ENCODE assay signal across 12 cellular contexts in the genomic region with DNA sequence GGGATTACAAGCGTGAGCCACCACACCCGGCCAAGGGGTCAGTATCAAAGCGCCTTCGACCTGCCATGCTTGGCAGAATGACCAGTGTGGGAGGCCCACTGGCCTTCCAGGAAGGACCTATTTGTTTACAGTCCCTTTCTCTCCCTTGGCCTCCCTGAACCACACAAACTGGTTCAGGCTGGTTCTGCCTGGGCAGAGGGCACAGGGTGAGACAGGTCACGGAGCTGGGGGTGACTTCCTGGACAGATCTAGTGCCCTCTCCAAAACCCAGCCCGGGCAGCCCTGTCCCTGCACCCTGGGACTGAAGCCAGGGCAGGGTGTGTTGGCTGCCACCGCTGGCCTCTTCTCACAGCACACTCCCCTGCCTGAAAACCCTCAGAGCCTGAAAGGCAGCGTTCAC. TPM values are rescaled to one million over a fixed set of nuclear protein-coding genes. Genes with fewer than 3 reads are reported as not detected.
DNase-seq lines count a peak whose midpoint lies in the region; ATAC-seq and TF ChIP-seq lines count a peak whose summit lies in the region.
"Had no signal": no experiment of that assay in that cellular context is flagged by ENCODE, and none has a peak within 500 bp of the region (broad histone marks: within the 10 kb centered on the region; RNA-seq: fewer than 3 reads in every experiment).

No MANE protein-coding gene starts in this region.

- H2BK120ac ChIP-seq in neuronal stem cell (ENCODE audit: low read depth, low read length), result no peak overlapping the region

- peaks cover 24% of the 10 kb centered on the region for H3K36me3 Mint-ChIP-seq in stimulated activated naive CD8-positive, alpha-beta T cell treated with anti-CD3 and anti-CD28 coated beads, Interleukin-15, Interleukin-2, amounts not matched to agents 100 ng/mL and 50 ng/mL, for 24 hours (ENCODE audit: low read depth)
- peaks cover 2 to 3% of the 10 kb centered on the region in 2 donors for H3K36me3 Mint-ChIP-seq in CD14-positive monocyte

- peak overlapping the region; percentile 32 for H2AK5ac ChIP-seq in neuronal stem cell (ENCODE audit: low read depth, low read length)

- WGBS in gastroesophageal sphincter (ENCODE audit: low coverage in 1 of 2), 2 donors, result 87% methylated on average over 5 of the region's 8 CpGs; no CpG with 5 or more reads in 1 of the 2 donors
- no CpG with 5 or more reads among the region's 8 CpGs for WGBS in neuronal stem cell (ENCODE audit: extremely low coverage in 2 of 2, insufficient read length in 2 of 2, insufficient replicate concordance in 1 of 2), 2 donors

- H3K14ac ChIP-seq in neuronal stem cell (ENCODE audit: low read length), result no peak overlapping the region

- no peak overlapping the region for H2BK12ac ChIP-seq in neuronal stem cell (ENCODE audit: low read length)

- no peaks in the 10 kb centered on the region for H3K27me3 Mint-ChIP-seq in stimulated activated naive CD8-positive, alpha-beta T cell treated with anti-CD3 and anti-CD28 coated beads, Interleukin-15, Interleukin-2, amounts not matched to agents 100 ng/mL and 50 ng/mL, for 24 hours
- no peaks in the 10 kb centered on the region for H3K27me3 Mint-ChIP-seq in stimulated activated naive CD8-positive, alpha-beta T cell treated with anti-CD3 and anti-CD28 coated beads, Interleukin-15, amount 100 ng/mL, for 72 hours
- H3K27me3 Mint-ChIP-seq in CD14-positive monocyte (ENCODE audit: low read depth in 3 of 3), result peaks cover 0 to 5% (median 4%) of the 10 kb centered on the region in 3 donors
- H3K27me3 Mint-ChIP-seq: stimulated activated naive B cell treated with anti-CD40 and anti-IgM and Interleukin-4, amounts not matched to agents 10 μg/mL and 1 μg/mL and 100 μg/mL, for 72 hours had no signal

- no peaks in the 10 kb centered on the region for H3K79me1 ChIP-seq in neuronal stem cell (ENCODE audit: low read depth, low read length)

- ATAC-seq in stimulated activated naive CD8-positive, alpha-beta T cell treated with anti-CD3 and anti-CD28 coated beads, Interleukin-15, amount 100 ng/mL, for 72 hours, result no peak
- ATAC-seq in gastroesophageal sphincter (no peak), GM21515 (IDR thresholded peaks at IDR 0.05; ENCODE audit: unreplicated experiment) (no peak)
- ATAC-seq: stimulated activated naive B cell treated with anti-CD40 and anti-IgM and Interleukin-4, amounts not matched to agents 10 μg/mL and 1 μg/mL and 100 μg/mL, for 72 hours had no signal

- peaks cover 0 to 97% (median 54%) of the 10 kb centered on the region in 3 donors for H3K4me1 ChIP-seq in gastroesophageal sphincter
- peaks cover 2 to 13% of the 10 kb centered on the region in 2 donors for H3K4me1 ChIP-seq in neuronal stem cell (ENCODE audit: control insufficient read depth in 2 of 2, insufficient read depth in 1 of 2, low read depth in 1 of 2, low read length in 2 of 2)
- H3K4me1 ChIP-seq: BE2C had no signal

- no peak overlapping the region for H2BK15ac ChIP-seq in neuronal stem cell (ENCODE audit: low read length)

- peak overlapping the region; percentile 40 for H2BK5ac ChIP-seq in neuronal stem cell (ENCODE audit: low read length)

- no peak for TF ChIP-seq POLR2A in gastroesophageal sphincter (IDR thresholded peaks at IDR 0.05)

- no peak overlapping the region for H4K8ac ChIP-seq in neuronal stem cell (ENCODE audit: low read depth, low read length)

- DNase-seq in stimulated activated naive CD8-positive, alpha-beta T cell treated with anti-CD3 and anti-CD28 coated beads, Interleukin-15, amount 100 ng/mL, for 72 hours, result no peak
- DNase-seq in neuronal stem cell (ENCODE audit: low spot score) (no peak), GM10266 (ENCODE audit: extremely low spot score) (no peak), CD14-positive monocyte (ENCODE audit: low spot score) (no peak), NCI-H2227 (lab: John Stamatoyannopoulos, UW; ENCODE audit: unreplicated experiment) (no peak)
- DNase-seq: activated CD4-positive, CD25-positive, alpha-beta regulatory T cell; BE2C; Karpas-422; stimulated activated naive B cell treated with anti-CD40 and anti-IgM and Interleukin-4, amounts not matched to agents 10 μg/mL and 1 μg/mL and 100 μg/mL, for 72 hours had no signal

- H3K27ac Mint-ChIP-seq in stimulated activated naive CD8-positive, alpha-beta T cell treated with anti-CD3 and anti-CD28 coated beads, Interleukin-15, Interleukin-2, amounts not matched to agents 100 ng/mL and 50 ng/mL, for 24 hours, result peak overlapping the region; percentile 55
- H3K27ac Mint-ChIP-seq in stimulated activated naive CD8-positive, alpha-beta T cell treated with anti-CD3 and anti-CD28 coated beads, Interleukin-15, amount 100 ng/mL, for 72 hours, result peak overlapping the region in 1 of 2 donors; percentile 63
- H3K27ac Mint-ChIP-seq in CD14-positive monocyte, result no peak overlapping the region
- H3K27ac Mint-ChIP-seq: stimulated activated naive B cell treated with anti-CD40 and anti-IgM and Interleukin-4, amounts not matched to agents 10 μg/mL and 1 μg/mL and 100 μg/mL, for 72 hours had no signal

- peak overlapping the region; percentile 24 for H2AFZ ChIP-seq in neuronal stem cell (ENCODE audit: low read length)

- no peak overlapping the region for H3K4me2 ChIP-seq in neuronal stem cell (ENCODE audit: insufficient read depth, low read length, poor library complexity, severe bottlenecking)

- H4K91ac ChIP-seq in neuronal stem cell (ENCODE audit: low read depth, low read length, poor library complexity), result no peak overlapping the region

- no peak overlapping the region for H3K4me3 Mint-ChIP-seq in stimulated activated naive CD8-positive, alpha-beta T cell treated with anti-CD3 and anti-CD28 coated beads, Interleukin-15, Interleukin-2, amounts not matched to agents 100 ng/mL and 50 ng/mL, for 24 hours
- no peak overlapping the region for H3K4me3 Mint-ChIP-seq in stimulated activated naive CD8-positive, alpha-beta T cell treated with anti-CD3 and anti-CD28 coated beads, Interleukin-15, amount 100 ng/mL, for 72 hours
- H3K4me3 Mint-ChIP-seq in CD14-positive monocyte, result no peak overlapping the region
- H3K4me3 Mint-ChIP-seq: stimulated activated naive B cell treated with anti-CD40 and anti-IgM and Interleukin-4, amounts not matched to agents 10 μg/mL and 1 μg/mL and 100 μg/mL, for 72 hours had no signal

- peaks cover 0 to 53% of the 10 kb centered on the region in 2 donors for H3K36me3 ChIP-seq in gastroesophageal sphincter
- H3K36me3 ChIP-seq in neuronal stem cell (replicated peaks in 1 of 2; ENCODE audit: control insufficient read depth in 2 of 2, insufficient read depth in 2 of 2, low read length in 2 of 2), result peaks cover 2 to 8% of the 10 kb centered on the region in 2 donors
- H3K36me3 ChIP-seq: BE2C had no signal

- H3K9me3 ChIP-seq in gastroesophageal sphincter (no peaks in the 10 kb centered on the region), neuronal stem cell (replicated peaks in 1 of 2; ENCODE audit: control insufficient read depth in 2 of 2, insufficient read depth in 1 of 2, low read depth in 1 of 2, low read length in 2 of 2) (no peaks in the 10 kb centered on the region)
- H3K9me3 ChIP-seq: BE2C had no signal

- H3K27me3 ChIP-seq in gastroesophageal sphincter, result no peaks in the 10 kb centered on the region
- H3K27me3 ChIP-seq in neuronal stem cell (ENCODE audit: control insufficient read depth in 3 of 3, insufficient read depth in 3 of 3, low read depth in 1 of 3, low read length in 3 of 3), result peaks cover 0 to 3% (median 0%) of the 10 kb centered on the region in 3 experiments
- H3K27me3 ChIP-seq: BE2C had no signal

- TF ChIP-seq EP300 in gastroesophageal sphincter (IDR thresholded peaks at IDR 0.05), result no peak

- no peaks in the 10 kb centered on the region for H3K9me3 Mint-ChIP-seq in stimulated activated naive CD8-positive, alpha-beta T cell treated with anti-CD3 and anti-CD28 coated beads, Interleukin-15, Interleukin-2, amounts not matched to agents 100 ng/mL and 50 ng/mL, for 24 hours
- no peaks in the 10 kb centered on the region for H3K9me3 Mint-ChIP-seq in stimulated activated naive CD8-positive, alpha-beta T cell treated with anti-CD3 and anti-CD28 coated beads, Interleukin-15, amount 100 ng/mL, for 72 hours
- no peaks in the 10 kb centered on the region for H3K9me3 Mint-ChIP-seq in CD14-positive monocyte
- H3K9me3 Mint-ChIP-seq: stimulated activated naive B cell treated with anti-CD40 and anti-IgM and Interleukin-4, amounts not matched to agents 10 μg/mL and 1 μg/mL and 100 μg/mL, for 72 hours had no signal

- H3K27ac ChIP-seq in gastroesophageal sphincter, result peak overlapping the region in 3 of 4 donors; percentile 55 to 82 (median 75)
- H3K27ac ChIP-seq in neuronal stem cell (replicated peaks; ENCODE audit: low read length), result no peak overlapping the region

- peak overlapping the region; percentile 53 for H3K23ac ChIP-seq in neuronal stem cell (ENCODE audit: low read depth, low read length, poor library complexity)

- peaks cover 80% of the 10 kb centered on the region for H3K4me1 Mint-ChIP-seq in stimulated activated naive CD8-positive, alpha-beta T cell treated with anti-CD3 and anti-CD28 coated beads, Interleukin-15, Interleukin-2, amounts not matched to agents 100 ng/mL and 50 ng/mL, for 24 hours (ENCODE audit: low read depth)
- H3K4me1 Mint-ChIP-seq in stimulated activated naive CD8-positive, alpha-beta T cell treated with anti-CD3 and anti-CD28 coated beads, Interleukin-15, amount 100 ng/mL, for 72 hours, result peaks cover 91% of the 10 kb centered on the region
- H3K4me1 Mint-ChIP-seq in CD14-positive monocyte, result peaks cover 26% of the 10 kb centered on the region

- TF ChIP-seq CTCF in gastroesophageal sphincter (IDR thresholded peaks at IDR 0.05) (no peak), GM10266 (IDR thresholded peaks at IDR 0.05; ENCODE audit: control insufficient read depth, insufficient read depth, low read depth, missing control alignments) (no peak), CD14-positive monocyte (IDR thresholded peaks at IDR 0.05) (no peak)

- intact Hi-C loops in CD14-positive monocyte (cut with micrococcal nuclease), result no loop called here

- no peak overlapping the region for H3K18ac ChIP-seq in neuronal stem cell (ENCODE audit: low read length)

- H3K4ac ChIP-seq in neuronal stem cell (ENCODE audit: low read length), result no peak overlapping the region

- H3K4me3 ChIP-seq in gastroesophageal sphincter, result no peak overlapping the region
- H3K4me3 ChIP-seq in neuronal stem cell (ENCODE audit: low read length in 2 of 2), result no peak overlapping the region

- H3K9ac ChIP-seq in neuronal stem cell (ENCODE audit: low read depth, low read length, poor library complexity), result no peak overlapping the region

RNA-seq across cellular contexts. Expression of gene PLEKHF1, which starts 11.3 kb away (rescaled TPM):
- 10 to 100 TPM; 28.6 to 49.1 (median 38.8) TPM for total RNA-seq in gastroesophageal sphincter
- polyA plus RNA-seq in neuronal stem cell (2013, experiment 1 of 2), result 1.0 TPM
- 0.96 TPM for polyA plus RNA-seq in neuronal stem cell (2013, experiment 2 of 2)
- polyA plus RNA-seq in CD14-positive monocyte, result under 1 TPM; 0.11 to 0.26 TPM

RNA-seq across cellular contexts. Expression of gene C19orf12, which starts 38.5 kb away (rescaled TPM):
- 10 to 100 TPM; 37.6 to 62.1 (median 49.7) TPM for total RNA-seq in gastroesophageal sphincter
- 20.8 TPM for polyA plus RNA-seq in neuronal stem cell (2013, experiment 1 of 2)
- polyA plus RNA-seq in neuronal stem cell (2013, experiment 2 of 2), result 20.7 TPM
- polyA plus RNA-seq in CD14-positive monocyte, result 1 to 10 TPM; 6.0 to 8.0 TPM
